In the genomic region with DNA sequence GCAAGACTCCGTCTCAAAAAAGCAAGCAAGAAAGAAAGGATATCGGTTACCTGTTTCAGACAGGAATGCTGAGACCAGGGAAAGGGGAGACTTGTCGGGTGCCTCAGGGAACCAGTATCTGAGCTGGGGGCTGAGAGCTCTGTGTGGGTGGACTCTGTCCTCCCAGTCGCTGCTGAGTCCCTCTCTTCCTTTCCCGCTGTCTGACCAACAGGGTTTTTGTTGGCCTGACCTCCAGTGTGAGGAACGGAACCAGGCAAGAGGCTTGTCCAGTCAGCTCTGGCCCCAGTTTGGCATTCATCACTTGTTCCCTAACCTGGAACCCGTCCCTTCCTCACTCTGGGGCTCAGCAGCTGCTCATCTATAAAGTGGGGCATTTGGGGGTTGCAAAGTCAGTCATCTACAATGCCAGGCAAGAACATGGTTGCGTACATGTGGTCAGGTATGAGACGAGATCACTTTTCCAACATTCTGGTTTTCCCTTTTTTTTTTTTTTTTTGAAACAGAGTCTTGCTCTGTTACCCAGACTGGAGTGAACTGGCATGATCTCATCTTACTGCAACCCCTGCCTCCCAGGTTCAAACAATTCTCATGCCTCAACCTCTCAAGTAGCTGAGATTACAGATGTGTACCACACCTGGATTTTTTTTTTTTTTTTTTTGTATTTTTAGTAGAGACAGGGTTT, we compare ENCODE assay signal across 23 cellular contexts.
DNase-seq lines count a peak whose midpoint lies in the region; ATAC-seq and TF ChIP-seq lines count a peak whose summit lies in the region.
"Had no signal": no experiment of that assay in that cellular context is flagged by ENCODE, and none has a peak within 500 bp of the region (broad histone marks: within the 10 kb centered on the region; RNA-seq: fewer than 3 reads in every experiment).

No MANE protein-coding gene starts in this region.

- no peak overlapping the region for H3K4me3 Mint-ChIP-seq in CD4-positive, alpha-beta memory T cell
- no peak overlapping the region for H3K4me3 Mint-ChIP-seq in naive thymus-derived CD8-positive, alpha-beta T cell
- H3K4me3 Mint-ChIP-seq: H9, naive B cell had no signal

- no peaks in the 10 kb centered on the region for H3K36me3 ChIP-seq in CD4-positive, alpha-beta memory T cell (ENCODE audit: insufficient read depth, low read length)
- H3K36me3 ChIP-seq in PC-3 (ENCODE audit: low read depth, low read length) (no peaks in the 10 kb centered on the region), esophagus muscularis mucosa (no peaks in the 10 kb centered on the region), uterus (no peaks in the 10 kb centered on the region)

- no peaks in the 10 kb centered on the region for H3K9me3 Mint-ChIP-seq in CD4-positive, alpha-beta memory T cell
- no peaks in the 10 kb centered on the region for H3K9me3 Mint-ChIP-seq in naive thymus-derived CD8-positive, alpha-beta T cell
- H3K9me3 Mint-ChIP-seq: H9, naive B cell had no signal

- intact Hi-C loops in CD4-positive, alpha-beta memory T cell (cut with micrococcal nuclease): loop anchor here (2.0 kb wide), 1 partner anchor 17 kb away; no protein-coding TSS in a partner anchor
- intact Hi-C loops in PC-3 (cut with micrococcal nuclease) (loop anchor here (5.0 kb wide), 1 partner anchor 50 kb away; no protein-coding TSS in a partner anchor), esophagus muscularis mucosa (cut with DNase I) (no loop called here), uterus (cut with DNase I; ENCODE audit: low total_unique reads) (no loop called here)

- WGBS in esophagus muscularis mucosa: 89% methylated on average over 9 of the region's 9 CpGs

- no peak overlapping the region for H3K27ac ChIP-seq in CD4-positive, alpha-beta memory T cell (ENCODE audit: low read depth, low read length)
- H3K27ac ChIP-seq in PC-3 (ENCODE audit: low read length): peak overlapping the region; percentile 94
- peak overlapping the region; percentile 76 to 94 (median 88) for H3K27ac ChIP-seq in esophagus muscularis mucosa (replicated peaks in 1 of 4)
- no peak overlapping the region for H3K27ac ChIP-seq in uterus
- H3K27ac ChIP-seq: C4-2B had no signal

- H3K27me3 ChIP-seq in CD4-positive, alpha-beta memory T cell (ENCODE audit: insufficient read depth, low read length): no peaks in the 10 kb centered on the region
- H3K27me3 ChIP-seq in PC-3 (ENCODE audit: low read length) (no peaks in the 10 kb centered on the region), esophagus muscularis mucosa (no peaks in the 10 kb centered on the region), uterus (no peaks in the 10 kb centered on the region)

- H3K79me2 ChIP-seq in PC-3 (ENCODE audit: low read length): no peaks in the 10 kb centered on the region

- ATAC-seq in PC-3: no peak
- ATAC-seq in naive thymus-derived CD8-positive, alpha-beta T cell: no peak
- ATAC-seq: left colon; SK-N-SH treated with all-trans-retinoic acid at 6 μM for 48 hours; stimulated activated naive CD8-positive, alpha-beta T cell treated with anti-CD3 and anti-CD28 coated beads, Interleukin-15, Interleukin-2, amounts not matched to agents 100 U/mL and 50 U/mL, for 24 hours had no signal

- no peak for TF ChIP-seq CTCF in PC-3 (conservative IDR thresholded peaks at IDR 0.05; ENCODE audit: low read depth, low read length)
- no peak for TF ChIP-seq CTCF in esophagus muscularis mucosa (IDR thresholded peaks at IDR 0.05)
- TF ChIP-seq CTCF in uterus (IDR thresholded peaks at IDR 0.05): no peak

- H3K27ac Mint-ChIP-seq in CD4-positive, alpha-beta memory T cell: peak overlapping the region in 5 of 7 donors; percentile 18 to 57 (median 38)
- H3K27ac Mint-ChIP-seq in naive thymus-derived CD8-positive, alpha-beta T cell: peak overlapping the region in 7 of 10 donors; percentile 17 to 86 (median 53)

- H3K9me2 ChIP-seq in PC-3 (replicated peaks; ENCODE audit: low read length): no peaks in the 10 kb centered on the region

- CTCF ChIA-PET in CD4-positive, alpha-beta memory T cell (lab: Charles Lee; ENCODE audit: partially characterized antibody): interaction anchor here (0.6 to 8.2 kb wide), 4 partner anchors 14 to 140 kb away, joined by 3 to 119 read pairs (median 4); no protein-coding TSS in a partner anchor
- CTCF ChIA-PET in PC-3 (lab: Charles Lee): no interaction called here

- H3F3A ChIP-seq in PC-3 (ENCODE audit: low read length, unreplicated experiment): no peaks in the 10 kb centered on the region

- TF ChIP-seq POLR2A in esophagus muscularis mucosa (IDR thresholded peaks at IDR 0.05; ENCODE audit: low read depth) (no peak), uterus (IDR thresholded peaks at IDR 0.05) (no peak)

- H3K36me3 Mint-ChIP-seq in CD4-positive, alpha-beta memory T cell: no peaks in the 10 kb centered on the region
- H3K36me3 Mint-ChIP-seq in naive thymus-derived CD8-positive, alpha-beta T cell: no peaks in the 10 kb centered on the region
- H3K36me3 Mint-ChIP-seq: naive B cell had no signal

- POLR2A ChIA-PET in CD4-positive, alpha-beta memory T cell (lab: Charles Lee; ENCODE audit: partially characterized antibody): interaction anchor here (0.7 to 4.4 kb wide), 9 partner anchors 8 to 258 kb away, joined by 3 to 41 read pairs (median 9); a partner anchor contains a TSS
- POLR2A ChIA-PET in PC-3 (lab: Charles Lee; ENCODE audit: unreplicated experiment): interaction anchor here (0.6 kb wide), 1 partner anchor 50 kb away, joined by 4 read pairs; no protein-coding TSS in a partner anchor
- POLR2A ChIA-PET in naive thymus-derived CD8-positive, alpha-beta T cell (lab: Charles Lee): interaction anchor here (0.6 to 1.8 kb wide), 7 partner anchors 9 to 929 kb away, joined by 3 to 5 read pairs (median 4); no protein-coding TSS in a partner anchor

- DNase-seq in CD4-positive, alpha-beta memory T cell: no peak
- no peak for DNase-seq in PC-3
- DNase-seq in esophagus muscularis mucosa (ENCODE audit: extremely low spot score): no peak
- no peak for DNase-seq in naive thymus-derived CD8-positive, alpha-beta T cell
- DNase-seq in NOMO-1 (lab: John Stamatoyannopoulos, UW; ENCODE audit: unreplicated experiment in 2 of 2): no peak
- DNase-seq in uterus: no peak
- no peak for DNase-seq in retina
- no peak for DNase-seq in stimulated activated CD4-positive, alpha-beta T cell treated with anti-CD3 and anti-CD28 coated beads, Interleukin-4, amount 100 ng/mL, for 4 hours
- DNase-seq: activated gamma-delta T cell treated with Interleukin-2 at 50 U/mL for 16 hours; effector memory CD4-positive, alpha-beta T cell; H9; Karpas-422; left colon; naive B cell; NCI-H1048; NCI-H2029; NCI-H2227 treated with DMSO at 0.1 percent for 48 hours; NCI-H69; occipital lobe; RPMI8226; stimulated activated naive CD8-positive, alpha-beta T cell treated with anti-CD3 and anti-CD28 coated beads, Interleukin-15, Interleukin-2, amounts not matched to agents 100 U/mL and 50 U/mL, for 24 hours had no signal

- no peaks in the 10 kb centered on the region for H3K9me3 ChIP-seq in CD4-positive, alpha-beta memory T cell (ENCODE audit: control insufficient read depth in 1 of 2, low read length in 2 of 2)
- H3K9me3 ChIP-seq in PC-3 (ENCODE audit: low read length) (no peaks in the 10 kb centered on the region), esophagus muscularis mucosa (no peaks in the 10 kb centered on the region), uterus (no peaks in the 10 kb centered on the region)

- TF ChIP-seq EP300 in esophagus muscularis mucosa (IDR thresholded peaks at IDR 0.05): no peak

- no peak overlapping the region for H2AFZ ChIP-seq in PC-3 (ENCODE audit: low read length)

- H3K4me2 ChIP-seq in PC-3 (ENCODE audit: low read length): no peak overlapping the region

- no peak overlapping the region for H3K4me3 ChIP-seq in CD4-positive, alpha-beta memory T cell (ENCODE audit: low read length in 2 of 2)
- no peak overlapping the region for H3K4me3 ChIP-seq in PC-3 (ENCODE audit: low read length)
- no peak overlapping the region for H3K4me3 ChIP-seq in esophagus muscularis mucosa
- no peak overlapping the region for H3K4me3 ChIP-seq in uterus

- H3K9ac ChIP-seq in PC-3 (ENCODE audit: low read length): peak overlapping the region; percentile 72; the same call in 1 of the 2 replicates

- peaks cover 53% of the 10 kb centered on the region for H3K4me1 ChIP-seq in CD4-positive, alpha-beta memory T cell (ENCODE audit: insufficient read depth, low read length)
- H3K4me1 ChIP-seq in PC-3 (ENCODE audit: insufficient read depth, low read length): peaks cover 54% of the 10 kb centered on the region
- H3K4me1 ChIP-seq in esophagus muscularis mucosa: peaks cover 22 to 65% (median 51%) of the 10 kb centered on the region in 4 donors
- peaks cover 0 to 7% of the 10 kb centered on the region in 2 donors for H3K4me1 ChIP-seq in uterus

- no peaks in the 10 kb centered on the region for H3K27me3 Mint-ChIP-seq in CD4-positive, alpha-beta memory T cell
- H3K27me3 Mint-ChIP-seq in naive thymus-derived CD8-positive, alpha-beta T cell: no peaks in the 10 kb centered on the region

- H3K4me1 Mint-ChIP-seq in CD4-positive, alpha-beta memory T cell: peaks cover 9 to 37% (median 22%) of the 10 kb centered on the region in 4 donors
- peaks cover 10 to 24% (median 17%) of the 10 kb centered on the region in 4 donors for H3K4me1 Mint-ChIP-seq in naive thymus-derived CD8-positive, alpha-beta T cell
- H3K4me1 Mint-ChIP-seq: naive B cell had no signal

- H4K20me1 ChIP-seq in PC-3 (ENCODE audit: low read length): no peaks in the 10 kb centered on the region

- BruUV-seq in PC-3 (replicated peaks; lab: Mats Ljungman, UMichigan): no TSS peak

Comparison
In these comparisons a context has a peak if more than half of its experiments do, and no peak if none do; other contexts are left out.
1. H3K27ac ChIP-seq: peak in PC-3 (single experiment) and esophagus muscularis mucosa (4 of 4); none in CD4-positive, alpha-beta memory T cell (single experiment) and uterus (0 of 2).
2. intact Hi-C loops: an anchor here in CD4-positive, alpha-beta memory T cell (2.0 kb wide) and PC-3 (5.0 kb wide); none called in esophagus muscularis mucosa and uterus.